Comparison of ENCODE assay signal across 14 cellular contexts in the genomic region with DNA sequence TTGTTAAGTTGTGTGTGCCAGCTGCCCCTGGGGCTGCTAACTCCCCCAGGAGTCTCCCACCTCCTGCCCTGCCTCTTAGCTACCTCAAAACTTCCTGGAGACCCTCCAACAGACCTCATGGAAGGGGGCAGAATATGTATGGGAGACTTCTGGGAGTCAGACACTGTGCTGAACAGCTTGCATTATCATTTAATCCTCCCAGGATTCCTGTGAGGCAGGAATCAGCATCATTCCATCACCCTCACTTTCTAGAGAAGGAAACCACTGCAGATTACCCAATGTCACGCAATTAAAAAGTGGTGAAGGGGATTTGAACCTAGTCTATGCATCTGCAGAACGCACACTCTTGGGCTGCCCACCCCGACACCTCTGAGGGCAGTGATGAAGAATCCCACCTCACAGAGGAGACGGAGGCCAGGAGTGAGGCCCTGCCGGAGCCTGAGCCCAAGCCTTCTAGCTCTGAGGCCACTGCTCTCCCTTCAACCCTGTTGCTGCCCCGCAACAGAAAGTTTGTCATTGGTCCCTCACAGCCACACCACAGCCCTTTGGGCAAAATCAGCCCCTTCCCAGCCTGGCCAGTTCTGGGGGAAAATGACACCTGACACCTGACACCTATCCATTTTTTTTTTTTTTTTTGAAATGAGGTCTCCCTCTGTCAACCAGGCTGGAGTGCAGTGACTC. TPM values are rescaled to one million over a fixed set of nuclear protein-coding genes. Genes with fewer than 3 reads are reported as not detected.
DNase-seq lines count a peak whose midpoint lies in the region; ATAC-seq, FAIRE-seq and TF ChIP-seq lines count a peak whose summit lies in the region.
"Had no signal": no experiment of that assay in that cellular context is flagged by ENCODE, and none has a peak within 500 bp of the region (broad histone marks: within the 10 kb centered on the region; RNA-seq: fewer than 3 reads in every experiment).

No MANE protein-coding gene starts in this region.

- H3K36me3 Mint-ChIP-seq in astrocyte (ENCODE audit: low read depth, unreplicated experiment), result no peaks in the 10 kb centered on the region

- H3K4me2 ChIP-seq in astrocyte (ENCODE audit: low read length), result peak overlapping the region; percentile 96

- peak; percentile 63 for DNase-seq in EH (ENCODE audit: low read depth)
- no peak for DNase-seq in astrocyte (ENCODE audit: low read depth)
- DNase-seq in kidney, result no peak
- no peak for DNase-seq in skeletal muscle cell (ENCODE audit: low read depth)
- DNase-seq in HuH-7 (ENCODE audit: low spot score), result no peak
- no peak for DNase-seq in urothelium cell line (ENCODE audit: low spot score)
- no peak for DNase-seq in hippocampal formation (lab: John Stamatoyannopoulos, UW)
- DNase-seq: activated CD8-positive, alpha-beta T cell treated with anti-CD3 and anti-CD28 coated beads, Interleukin-2, amount 10 ng/mL, durations not matched to agents 7 days and 5 days; activated naive CD4-positive, alpha-beta T cell treated with anti-CD3 and anti-CD28 coated beads, Interleukin-2, amount 50 U/mL, for 16 hours; effector CD8-positive, alpha-beta T cell; NCI-H2029 treated with DMSO at 0.1 percent for 48 hours; T-helper 2 cell had no signal

- no peak overlapping the region for H3K27ac Mint-ChIP-seq in astrocyte (ENCODE audit: unreplicated experiment)
- H3K27ac Mint-ChIP-seq: activated CD8-positive, alpha-beta T cell treated with anti-CD3 and anti-CD28 coated beads, Interleukin-2, amount 10 ng/mL, durations not matched to agents 7 days and 5 days had no signal

- no peak for ATAC-seq in GM19035 (IDR thresholded peaks at IDR 0.05; ENCODE audit: unreplicated experiment)
- ATAC-seq: activated CD8-positive, alpha-beta T cell treated with anti-CD3 and anti-CD28 coated beads, Interleukin-2, amount 10 ng/mL, durations not matched to agents 7 days and 5 days had no signal

- H3K36me3 ChIP-seq in astrocyte (ENCODE audit: insufficient read depth, low read length) (peaks cover 3% of the 10 kb centered on the region), kidney (ENCODE audit: control insufficient read depth in 1 of 2, insufficient read depth in 2 of 2, low read length in 2 of 2) (peaks cover 0 to 2% of the 10 kb centered on the region in 2 donors)

- H3K9ac ChIP-seq in astrocyte (ENCODE audit: low read length) (peak overlapping the region; percentile 93), kidney (ENCODE audit: low read length in 2 of 2) (peak overlapping the region; percentile 59 to 87)

- no peak for FAIRE-seq in astrocyte (lab: Jason Lieb, UNC)
- no peak for FAIRE-seq in kidney (lab: Jason Lieb, UNC)
- FAIRE-seq in urothelium cell line (lab: Jason Lieb, UNC), result no peak

- peak overlapping the region; percentile 89 for H3K4me3 ChIP-seq in astrocyte (ENCODE audit: insufficient read depth, low read depth, low read length)
- H3K4me3 ChIP-seq in kidney (ENCODE audit: low read length in 2 of 2), result peak overlapping the region; percentile 63 to 73
- H3K4me3 ChIP-seq in skeletal muscle cell (ENCODE audit: low read depth, low read length), result peak overlapping the region; percentile 62

- TF ChIP-seq CTCF in astrocyte (IDR thresholded peaks at IDR 0.05; ENCODE audit: insufficient read depth, low read depth, low read length) (no peak), kidney (IDR thresholded peaks at IDR 0.05; ENCODE audit: borderline replicate concordance, extremely low read depth, insufficient read depth) (no peak)

- no peak overlapping the region for H2AFZ ChIP-seq in astrocyte (ENCODE audit: low read depth, low read length)

- H4K20me1 ChIP-seq in astrocyte (ENCODE audit: insufficient read depth, low read length), result peaks cover 74% of the 10 kb centered on the region

- intact Hi-C loops in kidney (cut with DNase I), result no loop called here

- no peaks in the 10 kb centered on the region for H3K27me3 ChIP-seq in astrocyte (ENCODE audit: insufficient read depth, low read length)

- H3K27me3 Mint-ChIP-seq in astrocyte (ENCODE audit: low read depth, unreplicated experiment), result no peaks in the 10 kb centered on the region

- H3K9me3 ChIP-seq in astrocyte (ENCODE audit: insufficient read depth, low read depth, low read length) (no peaks in the 10 kb centered on the region), kidney (ENCODE audit: control insufficient read depth in 1 of 2, low read length in 2 of 2) (no peaks in the 10 kb centered on the region)

- H3K4me1 Mint-ChIP-seq in astrocyte (ENCODE audit: low read depth, unreplicated experiment), result peaks cover 52% of the 10 kb centered on the region

- H3K9me3 Mint-ChIP-seq in astrocyte (ENCODE audit: unreplicated experiment), result no peaks in the 10 kb centered on the region
- H3K9me3 Mint-ChIP-seq: neural crest cell had no signal

- H3K4me1 ChIP-seq in astrocyte (ENCODE audit: insufficient read depth, low read length) (peaks cover 68% of the 10 kb centered on the region), kidney (ENCODE audit: control insufficient read depth in 1 of 2, insufficient read depth in 1 of 2, low read depth in 1 of 2, low read length in 2 of 2) (peaks cover 0 to 12% of the 10 kb centered on the region in 2 donors)

- H3K27ac ChIP-seq in astrocyte (ENCODE audit: low read depth, low read length), result peak overlapping the region; percentile 97
- peak overlapping the region; percentile 78 to 79 for H3K27ac ChIP-seq in kidney (ENCODE audit: low read depth in 2 of 2, low read length in 2 of 2)

- peak overlapping the region; percentile 94 for H3K4me3 Mint-ChIP-seq in astrocyte (ENCODE audit: unreplicated experiment)
- H3K4me3 Mint-ChIP-seq: activated CD8-positive, alpha-beta T cell treated with anti-CD3 and anti-CD28 coated beads, Interleukin-2, amount 10 ng/mL, durations not matched to agents 7 days and 5 days; neural crest cell had no signal

- peaks cover 79% of the 10 kb centered on the region for H3K79me2 ChIP-seq in astrocyte (ENCODE audit: insufficient read depth, low read length)

RNA-seq across cellular contexts. Expression of a gene that starts 30.3 kb away (rescaled TPM):
- total RNA-seq in astrocyte (0.54 and 0.60 TPM in 2 replicates), kidney (1.4 TPM)
- 4.7 TPM for polyA plus RNA-seq in kidney (ENCODE audit: insufficient read depth, low read depth, low replicate concordance)
- total RNA-seq: activated CD8-positive, alpha-beta T cell treated with anti-CD3 and anti-CD28 coated beads, Interleukin-2, amount 10 ng/mL, durations not matched to agents 7 days and 5 days; neural crest cell had no signal

RNA-seq across cellular contexts. Expression of a gene that starts 51.6 kb away (rescaled TPM):
- 16.6 and 21.8 TPM in 2 replicates for total RNA-seq in astrocyte
- 7.2 TPM for total RNA-seq in kidney
- polyA plus RNA-seq in kidney (ENCODE audit: insufficient read depth, low read depth, low replicate concordance), result 9.0 TPM
